In genomic region chr17:45867702-45868101, GRCh38 we compare ENCODE assay signal across 1 cellular context.
TF ChIP-seq lines count a peak whose summit lies in the region.

No MANE protein-coding gene starts in this region.

TF ChIP-seq in K562, 482 proteins besides CTCF, POLR2A, EP300 and RAD21 (continued from another document and continues in another):
- no peak for TF ChIP-seq ZBTB5 (IDR thresholded peaks at IDR 0.05)
- TF ChIP-seq ZZZ3 (IDR thresholded peaks at IDR 0.05): no peak
- TF ChIP-seq FOXP4 (CRISPR knock-in tag; IDR thresholded peaks at IDR 0.05; ENCODE audit: borderline replicate concordance): no peak
- TF ChIP-seq NCOA2 (IDR thresholded peaks at IDR 0.05; ENCODE audit: partially characterized antibody in 2 of 2): no peak
- peak; percentile 89 for TF ChIP-seq ZNF175 (CRISPR knock-in tag; IDR thresholded peaks at IDR 0.05; ENCODE audit: low read depth)
- no peak for TF ChIP-seq PHF8 (IDR thresholded peaks at IDR 0.05; ENCODE audit: borderline replicate concordance, low read length)
- TF ChIP-seq ZNF165 (CRISPR knock-in tag; IDR thresholded peaks at IDR 0.05; ENCODE audit: borderline replicate concordance): no peak
- no peak for TF ChIP-seq CCNT2 (IDR thresholded peaks at IDR 0.05; ENCODE audit: borderline replicate concordance, extremely low read depth, insufficient read length, low read depth, low read length)
- TF ChIP-seq TFAM (CRISPR knock-in tag; conservative IDR thresholded peaks at IDR 0.05): no peak
- no peak for TF ChIP-seq PHB2 (IDR thresholded peaks at IDR 0.05; ENCODE audit: low read depth)
- TF ChIP-seq KDM5B (IDR thresholded peaks at IDR 0.05; ENCODE audit: insufficient replicate concordance, low read depth, low read length): no peak
- no peak for TF ChIP-seq RNF219 (CRISPR knock-in tag; IDR thresholded peaks at IDR 0.05)
- no peak for TF ChIP-seq DEAF1 (CRISPR knock-in tag; IDR thresholded peaks at IDR 0.05)
- no peak for TF ChIP-seq GTF3C2 (IDR thresholded peaks at IDR 0.05; ENCODE audit: borderline replicate concordance, extremely low read depth, insufficient read length)
- 0 out of 2 replicates have a peak, but pooled peaks have one; percentile 54 for TF ChIP-seq CXXC5 (CRISPR knock-in tag; IDR thresholded peaks at IDR 0.05)
- TF ChIP-seq SFPQ (IDR thresholded peaks at IDR 0.05; ENCODE audit: low read depth, low read length): no peak
- no peak for TF ChIP-seq ARID1B (IDR thresholded peaks at IDR 0.05)
- peak; percentile 90 for TF ChIP-seq NFYB (IDR thresholded peaks at IDR 0.05; ENCODE audit: extremely low read depth, insufficient read length)
- TF ChIP-seq GABPA (tag; conservative IDR thresholded peaks at IDR 0.05; ENCODE audit: low read depth): peak; percentile 57
- TF ChIP-seq HDAC6 (IDR thresholded peaks at IDR 0.05; ENCODE audit: low read depth, low read length): no peak
- no peak for TF ChIP-seq ILF3 (IDR thresholded peaks at IDR 0.05; ENCODE audit: borderline replicate concordance)
- TF ChIP-seq RBM14 (IDR thresholded peaks at IDR 0.05; ENCODE audit: borderline replicate concordance, insufficient read depth, low read depth, low read length): no peak
- TF ChIP-seq TSHZ1 (CRISPR knock-in tag; IDR thresholded peaks at IDR 0.05): 0 out of 2 replicates have a peak, but pooled peaks have one; percentile 30
- no peak for TF ChIP-seq HMG20B (CRISPR knock-in tag; IDR thresholded peaks at IDR 0.05)
- TF ChIP-seq DMBX1 (CRISPR knock-in tag; IDR thresholded peaks at IDR 0.05; ENCODE audit: borderline replicate concordance): peak; percentile 84; the same call in 1 of the 2 replicates
- no peak for TF ChIP-seq ZNF239 (CRISPR knock-in tag; IDR thresholded peaks at IDR 0.05)
- TF ChIP-seq RUNX1 (IDR thresholded peaks at IDR 0.05; ENCODE audit: low read depth): no peak
- TF ChIP-seq MIER1 (IDR thresholded peaks at IDR 0.05; ENCODE audit: low read depth): no peak
- no peak for TF ChIP-seq TRIM25 (IDR thresholded peaks at IDR 0.05; ENCODE audit: borderline replicate concordance)
- TF ChIP-seq ZNF830 (CRISPR knock-in tag; IDR thresholded peaks at IDR 0.05): no peak
- TF ChIP-seq ARNT (IDR thresholded peaks at IDR 0.05): no peak
- no peak for TF ChIP-seq TAF7 (tag; IDR thresholded peaks at IDR 0.05)
- no peak for TF ChIP-seq NCOA1 (IDR thresholded peaks at IDR 0.05; ENCODE audit: low read depth)
- no peak for TF ChIP-seq BRD4 (IDR thresholded peaks at IDR 0.05)
- no peak for TF ChIP-seq ZNF586 (CRISPR knock-in tag; conservative IDR thresholded peaks at IDR 0.05)
- TF ChIP-seq ZNF384 (IDR thresholded peaks at IDR 0.05; ENCODE audit: low read depth, low read length): no peak
- no peak for TF ChIP-seq PHTF2 (CRISPR knock-in tag; IDR thresholded peaks at IDR 0.05)
- no peak for TF ChIP-seq NR4A1 (CRISPR knock-in tag; IDR thresholded peaks at IDR 0.05)
- TF ChIP-seq NR4A1 (tag; IDR thresholded peaks at IDR 0.05): peak; percentile 82
- TF ChIP-seq PHF20 (IDR thresholded peaks at IDR 0.05; ENCODE audit: partially characterized antibody): no peak
- TF ChIP-seq ZNF143 (CRISPR knock-in tag; IDR thresholded peaks at IDR 0.05): no peak
- TF ChIP-seq KLF1 (tag; IDR thresholded peaks at IDR 0.05): no peak
- TF ChIP-seq ZNF695 (CRISPR knock-in tag; IDR thresholded peaks at IDR 0.05): no peak
- TF ChIP-seq NKRF (IDR thresholded peaks at IDR 0.05; ENCODE audit: borderline replicate concordance): no peak
- peak; percentile 74 for TF ChIP-seq SMAD4 (CRISPR knock-in tag; conservative IDR thresholded peaks at IDR 0.05)
